Comparison of ENCODE assay signal across 27 cellular contexts in genomic region chr1:160118928-160119327, GRCh38. TPM values are rescaled to one million over a fixed set of nuclear protein-coding genes. Genes with fewer than 3 reads are reported as not detected.
DNase-seq lines count a peak whose midpoint lies in the region; ATAC-seq, FAIRE-seq and TF ChIP-seq lines count a peak whose summit lies in the region.
"Had no signal": no experiment of that assay in that cellular context is flagged by ENCODE, and none has a peak within 500 bp of the region (broad histone marks: within the 10 kb centered on the region; RNA-seq: fewer than 3 reads in every experiment).

No MANE protein-coding gene starts in this region.

- TF ChIP-seq RAD21 in HepG2 (CRISPR knock-in tag; IDR thresholded peaks at IDR 0.05) = no peak

- TF ChIP-seq POLR2A in HepG2 (IDR thresholded peaks at IDR 0.05; ENCODE audit: insufficient read depth in 1 of 2, low read depth in 2 of 2, low read length in 2 of 2) = no peak
- TF ChIP-seq POLR2A in right lobe of liver (IDR thresholded peaks at IDR 0.05) = no peak

- WGBS in HepG2 (ENCODE audit: low lambda C conversion rate) = 54% methylated on average over 3 of the region's 3 CpGs
- WGBS in right lobe of liver (ENCODE audit: insufficient coverage, low coverage, low lambda C conversion rate, missing lambda C conversion rate) = 70% methylated on average over 3 of the region's 3 CpGs

- in situ Hi-C loops in HepG2 (cut with HindIII; ENCODE audit: extremely low pct_ligation_motif_present, low pct_unique_long_range_greater_than_20kb) = no loop called here

- FAIRE-seq in HepG2 (lab: Jason Lieb, UNC) = no peak
- FAIRE-seq: GM12892 had no signal

- no peak overlapping the region for H3K4me2 ChIP-seq in HepG2 (ENCODE audit: low read depth, low read length)
- H3K4me2 ChIP-seq: GM23338 had no signal

- no TSS peak for BruUV-seq in HepG2 (replicated peaks; lab: Mats Ljungman, UMichigan)

- no peaks in the 10 kb centered on the region; a peak in 2 of 5 replicates for H3K27me3 ChIP-seq in HepG2 (ENCODE audit: control insufficient read depth in 1 of 2, insufficient read depth in 2 of 2, low read length in 2 of 2)
- H3K27me3 ChIP-seq in right lobe of liver = no peaks in the 10 kb centered on the region
- no peaks in the 10 kb centered on the region for H3K27me3 ChIP-seq in muscle layer of colon (ENCODE audit: control insufficient read depth in 1 of 2, insufficient read depth in 2 of 2, low read length in 2 of 2)
- H3K27me3 ChIP-seq in skeletal muscle tissue (ENCODE audit: control insufficient read depth in 3 of 3, insufficient read depth in 3 of 3, low read length in 3 of 3) = no peaks in the 10 kb centered on the region
- H3K27me3 ChIP-seq: Peyer's patch, SJCRH30 had no signal

- H4K20me1 ChIP-seq in HepG2 (ENCODE audit: insufficient read depth, low read length) = no peaks in the 10 kb centered on the region

- H2AFZ ChIP-seq in HepG2 (ENCODE audit: low read length) = peak overlapping the region; percentile 9
- H2AFZ ChIP-seq: GM23338 had no signal

- no peaks in the 10 kb centered on the region for H3K79me2 ChIP-seq in HepG2 (ENCODE audit: insufficient read depth, low read length)

- CTCF ChIA-PET in HepG2 (lab: Yijun Ruan, JAX; ENCODE audit: low intra/inter-chr PET ratio, low total read pairs) = no interaction called here

- no peaks in the 10 kb centered on the region for H3K36me3 ChIP-seq in HepG2 (replicated peaks in 1 of 2; ENCODE audit: control insufficient read depth in 1 of 2, insufficient read depth in 2 of 2, low read length in 2 of 2)
- no peaks in the 10 kb centered on the region for H3K36me3 ChIP-seq in right lobe of liver
- peaks cover 33% of the 10 kb centered on the region for H3K36me3 ChIP-seq in muscle layer of colon (ENCODE audit: insufficient read depth, low read length)
- peaks cover 32 to 51% (median 38%) of the 10 kb centered on the region in 3 donors for H3K36me3 ChIP-seq in skeletal muscle tissue (ENCODE audit: control insufficient read depth in 3 of 3, insufficient read depth in 3 of 3, low read length in 3 of 3)
- H3K36me3 ChIP-seq: Peyer's patch had no signal

- H3K9me3 ChIP-seq in HepG2 (ENCODE audit: low read length) (no peaks in the 10 kb centered on the region), right lobe of liver (no peaks in the 10 kb centered on the region), muscle layer of colon (ENCODE audit: low read length) (no peaks in the 10 kb centered on the region), skeletal muscle tissue (ENCODE audit: control insufficient read depth in 3 of 3, low read length in 3 of 3) (no peaks in the 10 kb centered on the region)
- H3K9me3 ChIP-seq: Peyer's patch, SJCRH30 had no signal

- no peak overlapping the region for H3K27ac ChIP-seq in HepG2 (ENCODE audit: extremely low read length, insufficient read depth, low read length)
- no peak overlapping the region for H3K27ac ChIP-seq in right lobe of liver
- peak overlapping the region; percentile 96 for H3K27ac ChIP-seq in muscle layer of colon (ENCODE audit: low read depth, low read length)
- peak overlapping the region; percentile 96 for H3K27ac ChIP-seq in skeletal muscle tissue (ENCODE audit: low read depth, low read length)
- H3K27ac ChIP-seq: C4-2B, Peyer's patch, SJCRH30 had no signal

- TF ChIP-seq EP300 in HepG2 (IDR thresholded peaks at IDR 0.05; ENCODE audit: low read depth in 2 of 2, low read length in 2 of 2) = no peak
- TF ChIP-seq EP300 in HepG2 (CRISPR knock-in tag; IDR thresholded peaks at IDR 0.05; ENCODE audit: borderline replicate concordance) = no peak

- POLR2A ChIA-PET in HepG2 (lab: Yijun Ruan, JAX) = no interaction called here

- DNase-seq in HepG2 (ENCODE audit: low spot score) (no peak), right lobe of liver (no peak), NCI-H2107 treated with DMSO at 0.1 percent for 48 hours (lab: John Stamatoyannopoulos, UW; ENCODE audit: unreplicated experiment) (no peak), AG20443 (ENCODE audit: low spot score) (no peak)
- DNase-seq in activated CD4-positive, alpha-beta T cell treated with anti-CD3 and anti-CD28 coated beads, Interleukin-2, amount 50 U/mL, for 1 hour = no peak
- DNase-seq: 8988T; AML-193; Calu3; CD8-positive, alpha-beta memory T cell; DMS153; HCEC 1CT; MV-4-11; NCI-H1105 treated with DMSO at 0.1 percent for 48 hours; NCI-H2029 treated with DMSO at 0.1 percent for 48 hours; NCI-H2171; NCI-H345; NCI-H524 treated with DMSO at 0.1 percent for 48 hours; Peyer's patch; SJCRH30 had no signal

- ATAC-seq in HepG2 (no peak), right lobe of liver (no peak)
- ATAC-seq: GM23338 had no signal

- intact Hi-C loops in HepG2 (cut with micrococcal nuclease; ENCODE audit: unreplicated experiment) (no loop called here), right lobe of liver (cut with DNase I) (loop anchor here in 1 of 2 donors (10.0 kb wide), 1 partner anchor 56 kb away; no protein-coding TSS in a partner anchor)

- H3K9ac ChIP-seq in HepG2 (ENCODE audit: insufficient read depth, low read depth, low read length) (no peak overlapping the region), muscle layer of colon (ENCODE audit: low read length) (no peak overlapping the region), skeletal muscle tissue (ENCODE audit: low read depth in 1 of 3, low read length in 3 of 3) (peak overlapping the region; percentile 89 to 99 (median 93))

- peaks cover 48% of the 10 kb centered on the region for H3K4me1 ChIP-seq in HepG2 (ENCODE audit: insufficient read depth, low read length)
- no peaks in the 10 kb centered on the region for H3K4me1 ChIP-seq in right lobe of liver
- peaks cover 41% of the 10 kb centered on the region for H3K4me1 ChIP-seq in muscle layer of colon (ENCODE audit: insufficient read depth, low read length)
- peaks cover 74 to 86% (median 78%) of the 10 kb centered on the region in 3 donors for H3K4me1 ChIP-seq in skeletal muscle tissue (ENCODE audit: control insufficient read depth in 3 of 3, insufficient read depth in 3 of 3, low read length in 3 of 3)
- H3K4me1 ChIP-seq: Peyer's patch had no signal

- H3K4me3 ChIP-seq in HepG2 (replicated peaks in 1 of 3; ENCODE audit: insufficient read depth in 1 of 3, low read depth in 2 of 3, low read length in 3 of 3) (no peak overlapping the region), right lobe of liver (no peak overlapping the region), muscle layer of colon (ENCODE audit: low read depth in 1 of 2, low read length in 2 of 2) (no peak overlapping the region), skeletal muscle tissue (ENCODE audit: low read length in 3 of 3) (peak overlapping the region; percentile 24 to 92 (median 84))
- H3K4me3 ChIP-seq: GM23338, SJCRH30 had no signal

- TF ChIP-seq CTCF in HepG2 (CRISPR knock-in tag; IDR thresholded peaks at IDR 0.05) = no peak
- no peak for TF ChIP-seq CTCF in right lobe of liver (IDR thresholded peaks at IDR 0.05)

RNA-seq across cellular contexts. Expression of gene ATP1A2, which starts 3.4 kb away (rescaled TPM):
- total RNA-seq in HepG2 (2016; rRNA removed; fragmentation: Illumina TruSeq; extraction: Trizol) (not detected in 2 replicates), right lobe of liver (1 to 10 TPM in 1 of 6 experiments, under 1 TPM in 5; 0.22 to 1.7 (median 0.36) TPM), skeletal muscle tissue (38.1 TPM)
- total RNA-seq in HepG2 (2016; cell fraction: cytosol; rRNA removed; fragmentation: Illumina TruSeq; extraction: Trizol; ENCODE audit: low read depth) = not detected in 2 replicates
- 0.02 TPM in 1 of 2 replicates, not detected in the other for total RNA-seq in HepG2 (2016; cell fraction: insoluble cytoplasmic fraction; rRNA removed; fragmentation: Illumina TruSeq; extraction: Trizol)
- total RNA-seq in HepG2 (2016; cell fraction: membrane; rRNA removed; fragmentation: Illumina TruSeq; extraction: Trizol) = 0.03 TPM in 1 of 2 replicates, not detected in the other
- not detected in 2 replicates for total RNA-seq in HepG2 (2016; cell fraction: nucleus; rRNA removed; fragmentation: Illumina TruSeq; extraction: Trizol)
- 0.16 TPM in 2 replicates for polyA plus RNA-seq in HepG2 (2011; rRNA removed)
- 0.04 and 0.16 TPM in 2 replicates for polyA plus RNA-seq in HepG2 (2011; cell fraction: cytosol; rRNA removed)
- 0.50 and 1.3 TPM in 2 replicates for polyA plus RNA-seq in HepG2 (2011; cell fraction: nucleus; rRNA removed)
- 0.16 and 0.95 TPM in 2 replicates for polyA plus RNA-seq in HepG2 (2012)
- not detected in 2 replicates for polyA plus RNA-seq in HepG2 (2016; cell fraction: cytosol; fragmentation: Illumina TruSeq; extraction: Trizol; ENCODE audit: low read depth)
- polyA plus RNA-seq in HepG2 (2016; cell fraction: insoluble cytoplasmic fraction; fragmentation: Illumina TruSeq; extraction: Trizol; ENCODE audit: low read depth) = not detected in 2 replicates
- polyA plus RNA-seq in HepG2 (2016; cell fraction: membrane; fragmentation: Illumina TruSeq; extraction: Trizol; ENCODE audit: low read depth) = not detected in 2 replicates
- not detected in 2 replicates for polyA plus RNA-seq in HepG2 (2016; cell fraction: nucleus; fragmentation: Illumina TruSeq; extraction: Trizol; ENCODE audit: insufficient read depth, low read depth)
- 0.07 and 0.44 TPM in 2 replicates for polyA minus RNA-seq in HepG2 (2011; rRNA and poly(A)+ RNA removed; ENCODE audit: low replicate concordance)
- 0.18 and 0.79 TPM in 2 replicates for polyA minus RNA-seq in HepG2 (2011; cell fraction: cytosol; rRNA and poly(A)+ RNA removed)
- 0.26 and 0.37 TPM in 2 replicates for polyA minus RNA-seq in HepG2 (2011; cell fraction: nucleus; rRNA and poly(A)+ RNA removed)
- total RNA-seq: Calu3; CD8-positive, alpha-beta memory T cell; G401; OCI-LY7 had no signal
- polyA plus RNA-seq: CD8-positive, alpha-beta memory T cell; IgD-negative memory B cell had no signal

RNA-seq across cellular contexts. Expression of gene IGSF8, which starts 20.5 kb away (rescaled TPM):
- total RNA-seq in HepG2 (2016; rRNA removed; fragmentation: Illumina TruSeq; extraction: Trizol) (8.0 and 24.0 TPM in 2 replicates), right lobe of liver (10 to 100 TPM; 27.5 to 45.7 (median 29.4) TPM), skeletal muscle tissue (11.5 TPM)
- 1.8 and 1.9 TPM in 2 replicates for total RNA-seq in HepG2 (2016; cell fraction: cytosol; rRNA removed; fragmentation: Illumina TruSeq; extraction: Trizol; ENCODE audit: low read depth)
- total RNA-seq in HepG2 (2016; cell fraction: insoluble cytoplasmic fraction; rRNA removed; fragmentation: Illumina TruSeq; extraction: Trizol) = 7.7 and 25.9 TPM in 2 replicates
- 3.4 and 4.0 TPM in 2 replicates for total RNA-seq in HepG2 (2016; cell fraction: membrane; rRNA removed; fragmentation: Illumina TruSeq; extraction: Trizol)
- 24.1 and 29.5 TPM in 2 replicates for total RNA-seq in HepG2 (2016; cell fraction: nucleus; rRNA removed; fragmentation: Illumina TruSeq; extraction: Trizol)
- 41.0 and 52.1 TPM in 2 replicates for polyA plus RNA-seq in HepG2 (2011; rRNA removed)
- 36.7 and 58.5 TPM in 2 replicates for polyA plus RNA-seq in HepG2 (2011; cell fraction: cytosol; rRNA removed)
- 81.8 and 93.4 TPM in 2 replicates for polyA plus RNA-seq in HepG2 (2011; cell fraction: nucleus; rRNA removed)
- polyA plus RNA-seq in HepG2 (2012) = 24.4 and 32.1 TPM in 2 replicates
- 1.6 and 1.8 TPM in 2 replicates for polyA plus RNA-seq in HepG2 (2016; cell fraction: cytosol; fragmentation: Illumina TruSeq; extraction: Trizol; ENCODE audit: low read depth)
- polyA plus RNA-seq in HepG2 (2016; cell fraction: insoluble cytoplasmic fraction; fragmentation: Illumina TruSeq; extraction: Trizol; ENCODE audit: low read depth) = 7.6 and 8.9 TPM in 2 replicates
- polyA plus RNA-seq in HepG2 (2016; cell fraction: membrane; fragmentation: Illumina TruSeq; extraction: Trizol; ENCODE audit: low read depth) = 2.6 and 3.2 TPM in 2 replicates
- polyA plus RNA-seq in HepG2 (2016; cell fraction: nucleus; fragmentation: Illumina TruSeq; extraction: Trizol; ENCODE audit: insufficient read depth, low read depth) = 46.1 TPM in 2 replicates
- 27.5 and 60.2 TPM in 2 replicates for polyA minus RNA-seq in HepG2 (2011; rRNA and poly(A)+ RNA removed; ENCODE audit: low replicate concordance)
- 25.5 and 26.7 TPM in 2 replicates for polyA minus RNA-seq in HepG2 (2011; cell fraction: cytosol; rRNA and poly(A)+ RNA removed)
- 11.6 and 14.0 TPM in 2 replicates for polyA minus RNA-seq in HepG2 (2011; cell fraction: nucleus; rRNA and poly(A)+ RNA removed)

RNA-seq across cellular contexts. Expression of gene ATP1A4, which starts 32.5 kb away (rescaled TPM):
- total RNA-seq in HepG2 (2016; rRNA removed; fragmentation: Illumina TruSeq; extraction: Trizol) (not detected in 2 replicates), right lobe of liver (not detected), skeletal muscle tissue (under 0.01 TPM)
- total RNA-seq in HepG2 (2016; cell fraction: cytosol; rRNA removed; fragmentation: Illumina TruSeq; extraction: Trizol; ENCODE audit: low read depth) = not detected in 2 replicates
- total RNA-seq in HepG2 (2016; cell fraction: insoluble cytoplasmic fraction; rRNA removed; fragmentation: Illumina TruSeq; extraction: Trizol) = not detected in 2 replicates
- total RNA-seq in HepG2 (2016; cell fraction: membrane; rRNA removed; fragmentation: Illumina TruSeq; extraction: Trizol) = not detected in 2 replicates
- total RNA-seq in HepG2 (2016; cell fraction: nucleus; rRNA removed; fragmentation: Illumina TruSeq; extraction: Trizol) = not detected in 2 replicates
- polyA plus RNA-seq in HepG2 (2011; rRNA removed) = not detected in 2 replicates
- polyA plus RNA-seq in HepG2 (2011; cell fraction: cytosol; rRNA removed) = not detected in 2 replicates
- not detected in 2 replicates for polyA plus RNA-seq in HepG2 (2011; cell fraction: nucleus; rRNA removed)
- polyA plus RNA-seq in HepG2 (2012) = not detected in 2 replicates
- polyA plus RNA-seq in HepG2 (2016; cell fraction: cytosol; fragmentation: Illumina TruSeq; extraction: Trizol; ENCODE audit: low read depth) = not detected in 2 replicates
- not detected in 2 replicates for polyA plus RNA-seq in HepG2 (2016; cell fraction: insoluble cytoplasmic fraction; fragmentation: Illumina TruSeq; extraction: Trizol; ENCODE audit: low read depth)
- not detected in 2 replicates for polyA plus RNA-seq in HepG2 (2016; cell fraction: membrane; fragmentation: Illumina TruSeq; extraction: Trizol; ENCODE audit: low read depth)
- not detected in 2 replicates for polyA plus RNA-seq in HepG2 (2016; cell fraction: nucleus; fragmentation: Illumina TruSeq; extraction: Trizol; ENCODE audit: insufficient read depth, low read depth)
- not detected in 2 replicates for polyA minus RNA-seq in HepG2 (2011; rRNA and poly(A)+ RNA removed; ENCODE audit: low replicate concordance)
- polyA minus RNA-seq in HepG2 (2011; cell fraction: cytosol; rRNA and poly(A)+ RNA removed) = not detected in 2 replicates
- not detected in 2 replicates for polyA minus RNA-seq in HepG2 (2011; cell fraction: nucleus; rRNA and poly(A)+ RNA removed)
- total RNA-seq: Calu3; CD8-positive, alpha-beta memory T cell; G401; OCI-LY7; SJCRH30 had no signal
- polyA plus RNA-seq: CD8-positive, alpha-beta memory T cell; IgD-negative memory B cell had no signal

RNA-seq across cellular contexts. Expression of gene KCNJ9, which starts 37.6 kb away (rescaled TPM):
- total RNA-seq in HepG2 (2016; rRNA removed; fragmentation: Illumina TruSeq; extraction: Trizol) (not detected in 2 replicates), right lobe of liver (not detected), skeletal muscle tissue (not detected)
- not detected in 2 replicates for total RNA-seq in HepG2 (2016; cell fraction: cytosol; rRNA removed; fragmentation: Illumina TruSeq; extraction: Trizol; ENCODE audit: low read depth)
- total RNA-seq in HepG2 (2016; cell fraction: insoluble cytoplasmic fraction; rRNA removed; fragmentation: Illumina TruSeq; extraction: Trizol) = not detected in 2 replicates
- total RNA-seq in HepG2 (2016; cell fraction: membrane; rRNA removed; fragmentation: Illumina TruSeq; extraction: Trizol) = not detected in 2 replicates
- not detected in 2 replicates for total RNA-seq in HepG2 (2016; cell fraction: nucleus; rRNA removed; fragmentation: Illumina TruSeq; extraction: Trizol)
- not detected in 2 replicates for polyA plus RNA-seq in HepG2 (2011; rRNA removed)
- polyA plus RNA-seq in HepG2 (2011; cell fraction: cytosol; rRNA removed) = 0.01 TPM in 1 of 2 replicates, not detected in the other
- 0.03 and 0.06 TPM in 2 replicates for polyA plus RNA-seq in HepG2 (2011; cell fraction: nucleus; rRNA removed)
- not detected in 2 replicates for polyA plus RNA-seq in HepG2 (2012)
- not detected in 2 replicates for polyA plus RNA-seq in HepG2 (2016; cell fraction: cytosol; fragmentation: Illumina TruSeq; extraction: Trizol; ENCODE audit: low read depth)
- polyA plus RNA-seq in HepG2 (2016; cell fraction: insoluble cytoplasmic fraction; fragmentation: Illumina TruSeq; extraction: Trizol; ENCODE audit: low read depth) = not detected in 2 replicates
- polyA plus RNA-seq in HepG2 (2016; cell fraction: membrane; fragmentation: Illumina TruSeq; extraction: Trizol; ENCODE audit: low read depth) = not detected in 2 replicates
- polyA plus RNA-seq in HepG2 (2016; cell fraction: nucleus; fragmentation: Illumina TruSeq; extraction: Trizol; ENCODE audit: insufficient read depth, low read depth) = not detected in 2 replicates
- not detected in 2 replicates for polyA minus RNA-seq in HepG2 (2011; rRNA and poly(A)+ RNA removed; ENCODE audit: low replicate concordance)
- polyA minus RNA-seq in HepG2 (2011; cell fraction: cytosol; rRNA and poly(A)+ RNA removed) = not detected in 2 replicates
- polyA minus RNA-seq in HepG2 (2011; cell fraction: nucleus; rRNA and poly(A)+ RNA removed) = not detected in 2 replicates
- total RNA-seq: Calu3, G401, OCI-LY7, Peyer's patch, SJCRH30 had no signal
- polyA plus RNA-seq: CD8-positive, alpha-beta memory T cell; IgD-negative memory B cell had no signal

RNA-seq across cellular contexts. Expression of gene KCNJ10, which starts 49.0 kb away (rescaled TPM):
- total RNA-seq in HepG2 (2016; rRNA removed; fragmentation: Illumina TruSeq; extraction: Trizol) = 4.1 and 4.4 TPM in 2 replicates
- 1.3 and 1.6 TPM in 2 replicates for total RNA-seq in HepG2 (2016; cell fraction: cytosol; rRNA removed; fragmentation: Illumina TruSeq; extraction: Trizol; ENCODE audit: low read depth)
- 3.2 and 4.0 TPM in 2 replicates for total RNA-seq in HepG2 (2016; cell fraction: insoluble cytoplasmic fraction; rRNA removed; fragmentation: Illumina TruSeq; extraction: Trizol)
- 3.8 and 4.4 TPM in 2 replicates for total RNA-seq in HepG2 (2016; cell fraction: membrane; rRNA removed; fragmentation: Illumina TruSeq; extraction: Trizol)
- 8.4 and 9.2 TPM in 2 replicates for total RNA-seq in HepG2 (2016; cell fraction: nucleus; rRNA removed; fragmentation: Illumina TruSeq; extraction: Trizol)
- polyA plus RNA-seq in HepG2 (2011; rRNA removed) = 9.9 and 10.3 TPM in 2 replicates
- polyA plus RNA-seq in HepG2 (2011; cell fraction: cytosol; rRNA removed) = 5.4 and 7.7 TPM in 2 replicates
- 16.5 and 20.7 TPM in 2 replicates for polyA plus RNA-seq in HepG2 (2011; cell fraction: nucleus; rRNA removed)
- polyA plus RNA-seq in HepG2 (2012) = 3.2 and 4.8 TPM in 2 replicates
- polyA plus RNA-seq in HepG2 (2016; cell fraction: cytosol; fragmentation: Illumina TruSeq; extraction: Trizol; ENCODE audit: low read depth) = 1.4 and 1.8 TPM in 2 replicates
- polyA plus RNA-seq in HepG2 (2016; cell fraction: insoluble cytoplasmic fraction; fragmentation: Illumina TruSeq; extraction: Trizol; ENCODE audit: low read depth) = 6.3 and 7.5 TPM in 2 replicates
- polyA plus RNA-seq in HepG2 (2016; cell fraction: membrane; fragmentation: Illumina TruSeq; extraction: Trizol; ENCODE audit: low read depth) = 3.7 and 3.9 TPM in 2 replicates
- 20.4 and 22.0 TPM in 2 replicates for polyA plus RNA-seq in HepG2 (2016; cell fraction: nucleus; fragmentation: Illumina TruSeq; extraction: Trizol; ENCODE audit: insufficient read depth, low read depth)
- 34.8 TPM in 1 of 2 replicates, not detected in the other for polyA minus RNA-seq in HepG2 (2011; rRNA and poly(A)+ RNA removed; ENCODE audit: low replicate concordance)
- 4.8 and 5.5 TPM in 2 replicates for polyA minus RNA-seq in HepG2 (2011; cell fraction: cytosol; rRNA and poly(A)+ RNA removed)
- polyA minus RNA-seq in HepG2 (2011; cell fraction: nucleus; rRNA and poly(A)+ RNA removed) = 6.7 and 8.1 TPM in 2 replicates
- total RNA-seq in right lobe of liver = 1 to 10 TPM in 2 of 6 experiments, under 1 TPM in 3, not detected in 1; 0.23 to 3.1 (median 0.31) TPM
- total RNA-seq in skeletal muscle tissue = 0.52 TPM
- total RNA-seq: Calu3, G401, Peyer's patch had no signal
- polyA plus RNA-seq: CD8-positive, alpha-beta memory T cell; IgD-negative memory B cell had no signal

Comparison
In these comparisons a context has a peak if more than half of its experiments do, and no peak if none do; other contexts are left out.
1. H3K27ac ChIP-seq: peak in muscle layer of colon (single experiment) and skeletal muscle tissue (single experiment); none in HepG2 (single experiment) and right lobe of liver (0 of 3).
2. H3K4me3 ChIP-seq: peak in skeletal muscle tissue (3 of 3); none in HepG2 (0 of 3), right lobe of liver (0 of 3) and muscle layer of colon (0 of 2).
3. H3K9ac ChIP-seq: peak in skeletal muscle tissue (3 of 3); none in HepG2 (single experiment) and muscle layer of colon (single experiment).
4. RNA of gene ATP1A2, which starts 3.4 kb away (total RNA-seq): 38.1 TPM in skeletal muscle tissue (single experiment); 0.22 to 1.7 TPM in right lobe of liver and 0.02 to 0.03 TPM in HepG2; every median in the first group is over 10 times any median in the second.